Comparison of ENCODE assay signal across 8 cellular contexts in the genomic region with DNA sequence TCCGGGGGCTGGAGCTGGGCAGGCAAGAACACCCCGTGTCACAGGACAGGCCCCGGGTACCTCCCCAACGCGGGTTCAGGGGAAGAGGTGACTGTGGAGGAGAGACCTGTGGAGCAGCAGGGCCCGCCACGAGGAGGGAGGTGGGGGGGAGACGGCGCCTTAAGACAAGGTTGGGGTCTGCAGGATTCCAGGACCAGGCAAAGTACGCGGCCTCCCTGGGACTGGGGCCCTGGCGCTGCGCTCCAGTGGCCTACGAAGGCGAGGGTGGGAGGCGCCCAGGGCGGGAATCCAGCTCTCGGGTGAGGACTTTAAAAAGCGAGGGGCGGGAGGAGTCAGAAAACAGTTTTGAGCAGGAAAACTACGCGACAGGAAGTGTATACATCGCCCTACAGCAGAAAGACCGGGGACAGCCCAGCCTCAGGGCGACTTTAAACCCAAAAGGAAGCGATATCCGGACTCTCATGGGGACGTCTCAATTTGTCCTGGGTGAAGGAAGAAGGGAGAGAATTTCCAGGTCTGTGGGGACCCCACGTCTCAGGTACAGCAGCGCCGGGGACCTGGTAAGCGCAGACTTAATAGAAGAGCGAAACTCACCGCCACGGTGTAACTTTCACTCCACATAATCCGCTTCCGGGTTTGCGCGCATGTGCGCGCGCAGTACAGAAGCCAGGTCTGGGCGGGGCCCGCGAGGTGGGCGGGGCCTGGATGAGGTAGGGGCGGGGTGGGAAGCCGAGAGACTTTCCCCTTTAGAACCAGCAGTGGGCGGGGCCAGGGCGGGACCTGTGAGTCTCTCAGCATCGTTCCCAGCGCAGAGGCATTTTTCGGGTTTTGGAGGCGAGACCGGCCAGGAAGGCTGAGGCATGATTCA. TPM values are rescaled to one million over a fixed set of nuclear protein-coding genes. Genes with fewer than 3 reads are reported as not detected.
A peak's percentile ranks its signal among the peaks of the same experiment; 100 is the strongest.
DNase-seq lines count a peak whose midpoint lies in the region; ATAC-seq and TF ChIP-seq lines count a peak whose summit lies in the region.

A gene (minus strand): TSS at position 638 of the 868 bp plus-strand sequence.

- peak within 1 kb of the TSS; percentile 95 for H3K27ac Mint-ChIP-seq in activated T-helper 17 cell treated with anti-CD3 and anti-CD28 coated beads, Interleukin-2, amount 50 U/mL, for 72 hours
- peak within 1 kb of the TSS; percentile 96 to 97 for H3K27ac Mint-ChIP-seq in natural killer cell

- H3K9me3 Mint-ChIP-seq in activated T-helper 17 cell treated with anti-CD3 and anti-CD28 coated beads, Interleukin-2, amount 50 U/mL, for 72 hours, result peaks cover 3% of the 10 kb centered on the region
- no peaks in the 10 kb centered on the region for H3K9me3 Mint-ChIP-seq in natural killer cell

- peak; percentile 97 for DNase-seq in D341Med (ENCODE audit: low spot score)
- peak; percentile 67 for DNase-seq in Jurkat, Clone E6-1 (ENCODE audit: low read depth, low spot score)
- DNase-seq in RKO (ENCODE audit: low spot score), result peak; percentile 88
- DNase-seq in fibroblast of peridontal ligament (ENCODE audit: extremely low read depth), result peak; percentile 92
- DNase-seq in natural killer cell, result peak; percentile 97
- DNase-seq in stimulated activated naive CD4-positive, alpha-beta T cell (lab: John Stamatoyannopoulos, UW), result peak; percentile 90 to 96 (median 96)

- peaks cover 17% of the 10 kb centered on the region for H3K4me1 Mint-ChIP-seq in activated T-helper 17 cell treated with anti-CD3 and anti-CD28 coated beads, Interleukin-2, amount 50 U/mL, for 72 hours
- H3K4me1 Mint-ChIP-seq in natural killer cell, result peaks cover 28 to 30% of the 10 kb centered on the region in 2 donors

- H3K4me3 Mint-ChIP-seq in activated T-helper 17 cell treated with anti-CD3 and anti-CD28 coated beads, Interleukin-2, amount 50 U/mL, for 72 hours, result peak within 1 kb of the TSS; percentile 90
- H3K4me3 Mint-ChIP-seq in natural killer cell, result peak within 1 kb of the TSS; percentile 97

- ATAC-seq in GM21529 (IDR thresholded peaks at IDR 0.05; ENCODE audit: unreplicated experiment), result peak; percentile 77
- ATAC-seq in activated T-helper 17 cell treated with anti-CD3 and anti-CD28 coated beads, Interleukin-2, amount 50 U/mL, for 72 hours (replicated peaks), result peak; percentile 97
- peak; percentile 94 to 99 (median 94) for ATAC-seq in natural killer cell

- H3K4me3 ChIP-seq in Jurkat, Clone E6-1 (ENCODE audit: low read length), result peak within 1 kb of the TSS; percentile 61

- peaks cover 16% of the 10 kb centered on the region for H3K36me3 Mint-ChIP-seq in activated T-helper 17 cell treated with anti-CD3 and anti-CD28 coated beads, Interleukin-2, amount 50 U/mL, for 72 hours (ENCODE audit: low read depth)
- H3K36me3 Mint-ChIP-seq in natural killer cell, result no peaks in the 10 kb centered on the region

- H3K27me3 Mint-ChIP-seq in activated T-helper 17 cell treated with anti-CD3 and anti-CD28 coated beads, Interleukin-2, amount 50 U/mL, for 72 hours, result no peaks in the 10 kb centered on the region
- H3K27me3 Mint-ChIP-seq in natural killer cell (ENCODE audit: low read depth in 2 of 2), result no peaks in the 10 kb centered on the region

- intact Hi-C loops in natural killer cell (cut with micrococcal nuclease), result loop anchor here (1.0 to 2.0 kb wide), 2 partner anchors 97 to 324 kb away; a partner anchor contains a TSS

- no peak for TF ChIP-seq CTCF in natural killer cell (IDR thresholded peaks at IDR 0.05)

RNA-seq across cellular contexts. Expression of the gene that starts here (rescaled TPM):
- 29.9 TPM for polyA plus RNA-seq in Jurkat, Clone E6-1 (2012; ENCODE audit: insufficient read depth, insufficient read length)
- total RNA-seq in activated T-helper 17 cell treated with anti-CD3 and anti-CD28 coated beads, Interleukin-2, amount 50 U/mL, for 72 hours, result 10 to 100 TPM; 31.2 to 41.8 TPM
- total RNA-seq in natural killer cell, result 100 to 1,000 TPM in 1 of 3 donors, 10 to 100 TPM in 2; 46.8 to 114 (median 96.9) TPM

Comparison
In these comparisons a context has a peak if more than half of its experiments do, and no peak if none do; other contexts are left out.
1. Peak in every context shown above with its lines: DNase-seq, ATAC-seq and H3K4me3 ChIP-seq.